ENCODE assay signal across 23 cellular contexts in the genomic region with DNA sequence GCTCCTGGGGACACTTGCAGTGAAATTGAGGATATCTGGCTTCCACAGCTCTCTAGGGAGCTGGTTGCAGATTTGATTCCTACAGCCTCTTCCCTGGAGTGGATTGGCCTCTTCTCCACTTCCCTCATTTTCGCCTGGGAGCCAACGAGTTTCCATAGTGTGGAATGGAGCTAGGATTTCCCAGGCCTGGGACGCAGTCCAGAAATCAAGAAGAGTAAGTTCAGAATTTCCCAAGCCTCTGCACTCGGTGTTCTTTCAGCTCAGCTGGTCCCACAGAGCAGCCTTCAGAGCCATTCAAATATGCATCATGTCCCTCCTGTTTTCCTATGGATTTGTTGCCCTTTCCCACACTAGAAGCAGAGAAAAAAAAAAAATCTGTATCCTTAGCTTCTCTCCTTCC.
A peak's percentile ranks its signal among the peaks of the same experiment; 100 is the strongest.
DNase-seq lines count a peak whose midpoint lies in the region; ATAC-seq, FAIRE-seq and TF ChIP-seq lines count a peak whose summit lies in the region.
"Had no signal": no experiment of that assay in that cellular context is flagged by ENCODE, and none has a peak within 500 bp of the region (broad histone marks: within the 10 kb centered on the region; RNA-seq: fewer than 3 reads in every experiment).

No MANE protein-coding gene starts in this region.

- no peak for FAIRE-seq in HepG2 (lab: Jason Lieb, UNC)
- FAIRE-seq: A204.1, frontal cortex, keratinocyte, pancreas had no signal

- no TSS peak for BruUV-seq in HepG2 (replicated peaks; lab: Mats Ljungman, UMichigan)

- no peak overlapping the region for H3K27ac Mint-ChIP-seq in activated CD4-positive, alpha-beta T cell treated with anti-CD3 and anti-CD28 coated beads for 36 hours
- H3K27ac Mint-ChIP-seq in CD4-positive, alpha-beta T cell = no peak overlapping the region
- H3K27ac Mint-ChIP-seq: activated CD4-positive, alpha-beta memory T cell treated with anti-CD3 and anti-CD28 coated beads for 36 hours; activated naive CD8-positive, alpha-beta T cell treated with anti-CD3 and anti-CD28 coated beads, Interleukin-2, amount 50 U/mL, for 24 hours; B cell; dendritic cell treated with granulocyte-macrophage colony-stimulating factor and Interleukin-4, amounts not matched to agents 40 ng/mL and 50 ng/mL, for 4 days; natural killer cell; WTC11 had no signal

- TF ChIP-seq EP300 in HepG2 (IDR thresholded peaks at IDR 0.05; ENCODE audit: low read depth in 2 of 2, low read length in 2 of 2) = no peak
- no peak for TF ChIP-seq EP300 in HepG2 (CRISPR knock-in tag; IDR thresholded peaks at IDR 0.05; ENCODE audit: borderline replicate concordance)

- no peak overlapping the region for H2AFZ ChIP-seq in HepG2 (ENCODE audit: low read length)

- no peak for TF ChIP-seq CTCF in HepG2 (CRISPR knock-in tag; IDR thresholded peaks at IDR 0.05)
- no peak for TF ChIP-seq CTCF in CD4-positive, alpha-beta T cell (IDR thresholded peaks at IDR 0.05)

- peaks cover 8% of the 10 kb centered on the region for H3K27me3 Mint-ChIP-seq in activated CD4-positive, alpha-beta T cell treated with anti-CD3 and anti-CD28 coated beads for 36 hours
- peaks cover 18% of the 10 kb centered on the region for H3K27me3 Mint-ChIP-seq in CD4-positive, alpha-beta T cell

- no peak overlapping the region for H3K27ac ChIP-seq in HepG2 (ENCODE audit: extremely low read length, insufficient read depth, low read length)
- no peak overlapping the region for H3K27ac ChIP-seq in effector memory CD4-positive, alpha-beta T cell (ENCODE audit: insufficient read depth, low read length, poor library complexity, severe bottlenecking)
- H3K27ac ChIP-seq in CD4-positive, alpha-beta T cell (ENCODE audit: low read depth, low read length) = no peak overlapping the region
- H3K27ac ChIP-seq: KMS-11, pancreas had no signal

- no peak overlapping the region for H3K4me3 Mint-ChIP-seq in activated CD4-positive, alpha-beta T cell treated with anti-CD3 and anti-CD28 coated beads for 36 hours
- no peak overlapping the region for H3K4me3 Mint-ChIP-seq in CD4-positive, alpha-beta T cell
- H3K4me3 Mint-ChIP-seq: activated CD4-positive, alpha-beta memory T cell treated with anti-CD3 and anti-CD28 coated beads for 36 hours; activated naive CD8-positive, alpha-beta T cell treated with anti-CD3 and anti-CD28 coated beads, Interleukin-2, amount 50 U/mL, for 24 hours; B cell; dendritic cell treated with granulocyte-macrophage colony-stimulating factor and Interleukin-4, amounts not matched to agents 40 ng/mL and 50 ng/mL, for 4 days; natural killer cell; WTC11 had no signal

- peak; percentile 12 for DNase-seq in EH (ENCODE audit: low read depth)
- peak; percentile 34 for DNase-seq in fibroblast of gingiva (ENCODE audit: low read depth)
- DNase-seq in HepG2 (ENCODE audit: low spot score) = no peak
- DNase-seq in sciatic nerve (ENCODE audit: low spot score) = no peak
- no peak for DNase-seq in activated CD4-positive, alpha-beta T cell treated with anti-CD3 and anti-CD28 coated beads for 36 hours
- no peak for DNase-seq in NCI-H146 (lab: John Stamatoyannopoulos, UW)
- no peak for DNase-seq in effector memory CD4-positive, alpha-beta T cell
- DNase-seq in CD4-positive, alpha-beta T cell = no peak
- DNase-seq: activated CD4-positive, alpha-beta memory T cell treated with anti-CD3 and anti-CD28 coated beads for 36 hours; activated gamma-delta T cell; activated naive CD8-positive, alpha-beta T cell treated with anti-CD3 and anti-CD28 coated beads, Interleukin-2, amount 50 U/mL, for 24 hours; mammary epithelial cell; natural killer cell; NCI-H187 treated with DMSO at 0.1 percent for 48 hours; pancreas; T-helper 9 cell had no signal

- H4K20me1 ChIP-seq in HepG2 (ENCODE audit: insufficient read depth, low read length) = no peaks in the 10 kb centered on the region

- H3K36me3 ChIP-seq in HepG2 (replicated peaks in 1 of 2; ENCODE audit: control insufficient read depth in 1 of 2, insufficient read depth in 2 of 2, low read length in 2 of 2) = no peaks in the 10 kb centered on the region
- H3K36me3 ChIP-seq in effector memory CD4-positive, alpha-beta T cell (ENCODE audit: control insufficient read depth, insufficient read depth, low read length) = no peaks in the 10 kb centered on the region
- H3K36me3 ChIP-seq: pancreas had no signal

- H3K4me1 ChIP-seq in HepG2 (ENCODE audit: insufficient read depth, low read length) = peaks cover 33% of the 10 kb centered on the region; the same call in 1 of the 2 replicates
- H3K4me1 ChIP-seq in effector memory CD4-positive, alpha-beta T cell (ENCODE audit: control insufficient read depth, insufficient read depth, low read length, poor library complexity, severe bottlenecking) = no peaks in the 10 kb centered on the region

- WGBS in HepG2 (ENCODE audit: low lambda C conversion rate) = 25% methylated on average over 4 of the region's 4 CpGs

- H3K4me1 Mint-ChIP-seq in activated CD4-positive, alpha-beta T cell treated with anti-CD3 and anti-CD28 coated beads for 36 hours = no peaks in the 10 kb centered on the region
- no peaks in the 10 kb centered on the region for H3K4me1 Mint-ChIP-seq in CD4-positive, alpha-beta T cell (ENCODE audit: low read depth)
- H3K4me1 Mint-ChIP-seq: activated naive CD8-positive, alpha-beta T cell treated with anti-CD3 and anti-CD28 coated beads, Interleukin-2, amount 50 U/mL, for 24 hours; B cell; natural killer cell had no signal

- H3K79me2 ChIP-seq in HepG2 (ENCODE audit: insufficient read depth, low read length) = no peaks in the 10 kb centered on the region

- H3K36me3 Mint-ChIP-seq in activated CD4-positive, alpha-beta T cell treated with anti-CD3 and anti-CD28 coated beads for 36 hours (ENCODE audit: low read depth) = no peaks in the 10 kb centered on the region
- no peaks in the 10 kb centered on the region for H3K36me3 Mint-ChIP-seq in CD4-positive, alpha-beta T cell (ENCODE audit: low read depth)
- H3K36me3 Mint-ChIP-seq: activated CD4-positive, alpha-beta memory T cell treated with anti-CD3 and anti-CD28 coated beads for 36 hours; natural killer cell; WTC11 had no signal

- CTCF ChIA-PET in HepG2 (lab: Yijun Ruan, JAX; ENCODE audit: low intra/inter-chr PET ratio, low total read pairs) = no interaction called here
- CTCF ChIA-PET in activated CD4-positive, alpha-beta T cell treated with anti-CD3 and anti-CD28 coated beads for 36 hours (lab: Charles Lee) = no interaction called here
- CTCF ChIA-PET in CD4-positive, alpha-beta T cell (lab: Charles Lee) = no interaction called here

- TF ChIP-seq RAD21 in HepG2 (CRISPR knock-in tag; IDR thresholded peaks at IDR 0.05) = no peak

- intact Hi-C loops in HepG2 (cut with micrococcal nuclease; ENCODE audit: unreplicated experiment) = no loop called here
- intact Hi-C loops in sciatic nerve (cut with DNase I) = no loop called here
- intact Hi-C loops in activated CD4-positive, alpha-beta T cell treated with anti-CD3 and anti-CD28 coated beads for 36 hours (cut with DNase I, micrococcal nuclease) = no loop called here
- intact Hi-C loops in CD4-positive, alpha-beta T cell (cut with DNase I, micrococcal nuclease) = no loop called here

- no peaks in the 10 kb centered on the region for H3K9me3 Mint-ChIP-seq in activated CD4-positive, alpha-beta T cell treated with anti-CD3 and anti-CD28 coated beads for 36 hours (ENCODE audit: low read depth)
- no peaks in the 10 kb centered on the region for H3K9me3 Mint-ChIP-seq in CD4-positive, alpha-beta T cell
- H3K9me3 Mint-ChIP-seq: activated CD4-positive, alpha-beta memory T cell treated with anti-CD3 and anti-CD28 coated beads for 36 hours; activated naive CD8-positive, alpha-beta T cell treated with anti-CD3 and anti-CD28 coated beads, Interleukin-2, amount 50 U/mL, for 24 hours; dendritic cell treated with granulocyte-macrophage colony-stimulating factor and Interleukin-4, amounts not matched to agents 40 ng/mL and 50 ng/mL, for 4 days; natural killer cell; WTC11 had no signal

- ATAC-seq in HepG2 (peak; percentile 35), sciatic nerve (peak; percentile 67)
- no peak for ATAC-seq in activated CD4-positive, alpha-beta T cell treated with anti-CD3 and anti-CD28 coated beads for 36 hours
- no peak for ATAC-seq in CD4-positive, alpha-beta T cell (ENCODE audit: poor library complexity)
- ATAC-seq: activated naive CD8-positive, alpha-beta T cell treated with anti-CD3 and anti-CD28 coated beads, Interleukin-2, amount 50 U/mL, for 24 hours; natural killer cell; WTC11 had no signal

- no peaks in the 10 kb centered on the region for H3K9me3 ChIP-seq in HepG2 (ENCODE audit: low read length)
- H3K9me3 ChIP-seq in effector memory CD4-positive, alpha-beta T cell (ENCODE audit: control insufficient read depth, low read length) = no peaks in the 10 kb centered on the region
- no peaks in the 10 kb centered on the region for H3K9me3 ChIP-seq in CD4-positive, alpha-beta T cell (ENCODE audit: control insufficient read depth, low read length)
- H3K9me3 ChIP-seq: pancreas had no signal

- H3K9ac ChIP-seq in HepG2 (ENCODE audit: insufficient read depth, low read depth, low read length) = no peak overlapping the region
- H3K9ac ChIP-seq: KMS-11 had no signal

- in situ Hi-C loops in HepG2 (cut with HindIII; ENCODE audit: extremely low pct_ligation_motif_present, low pct_unique_long_range_greater_than_20kb) = no loop called here

- H3K27me3 ChIP-seq in HepG2 (ENCODE audit: control insufficient read depth in 1 of 2, insufficient read depth in 2 of 2, low read length in 2 of 2) = no peaks in the 10 kb centered on the region
- H3K27me3 ChIP-seq in effector memory CD4-positive, alpha-beta T cell (replicated peaks; ENCODE audit: control insufficient read depth, insufficient read depth, low read length, poor library complexity, severe bottlenecking) = no peaks in the 10 kb centered on the region
- H3K27me3 ChIP-seq in CD4-positive, alpha-beta T cell (ENCODE audit: control insufficient read depth, insufficient read depth, low read length) = no peaks in the 10 kb centered on the region
- H3K27me3 ChIP-seq: pancreas had no signal

- TF ChIP-seq POLR2A in HepG2 (IDR thresholded peaks at IDR 0.05; ENCODE audit: insufficient read depth in 1 of 2, low read depth in 2 of 2, low read length in 2 of 2) = no peak

- POLR2A ChIA-PET in HepG2 (lab: Yijun Ruan, JAX) = no interaction called here
- POLR2A ChIA-PET in activated CD4-positive, alpha-beta T cell treated with anti-CD3 and anti-CD28 coated beads for 36 hours (lab: Charles Lee) = no interaction called here
- POLR2A ChIA-PET in CD4-positive, alpha-beta T cell (lab: Charles Lee) = no interaction called here

- H3K4me2 ChIP-seq in HepG2 (ENCODE audit: low read depth, low read length) = no peak overlapping the region
- H3K4me2 ChIP-seq: KMS-11 had no signal

- no peak overlapping the region for H3K4me3 ChIP-seq in HepG2 (replicated peaks in 1 of 3; ENCODE audit: insufficient read depth in 1 of 3, low read depth in 2 of 3, low read length in 3 of 3)
- H3K4me3 ChIP-seq in effector memory CD4-positive, alpha-beta T cell (ENCODE audit: insufficient read depth, low read depth, low read length, poor library complexity, severe bottlenecking) = no peak overlapping the region
- H3K4me3 ChIP-seq: pancreas had no signal

TF ChIP-seq in HepG2, 621 proteins besides CTCF, POLR2A, EP300 and RAD21 (continues in another document):
- TF ChIP-seq RBFOX2 (IDR thresholded peaks at IDR 0.05; ENCODE audit: low read depth, low read length) (no peak), ZNF431 (CRISPR knock-in tag; IDR thresholded peaks at IDR 0.05; ENCODE audit: borderline replicate concordance, low read depth) (no peak), REPIN1 (CRISPR knock-in tag; IDR thresholded peaks at IDR 0.05; ENCODE audit: borderline replicate concordance, low read depth) (no peak)

Comparison
In these comparisons a context has a peak if more than half of its experiments do, and no peak if none do; other contexts are left out.
1. DNase-seq: peak in EH (single experiment) and fibroblast of gingiva (single experiment); none in HepG2 (single experiment), sciatic nerve (single experiment), activated CD4-positive, alpha-beta T cell treated with anti-CD3 and anti-CD28 coated beads for 36 hours (single experiment), NCI-H146 (single experiment), effector memory CD4-positive, alpha-beta T cell (0 of 3) and CD4-positive, alpha-beta T cell (0 of 10).
2. ATAC-seq: peak in HepG2 (single experiment) and sciatic nerve (single experiment); none in activated CD4-positive, alpha-beta T cell treated with anti-CD3 and anti-CD28 coated beads for 36 hours (single experiment) and CD4-positive, alpha-beta T cell (single experiment).